ENCODE assay signal across 8 cellular contexts in genomic region chr11:68461284-68461861, GRCh38. TPM values are rescaled to one million over a fixed set of nuclear protein-coding genes. Genes with fewer than 3 reads are reported as not detected.
DNase-seq lines count a peak whose midpoint lies in the region; ATAC-seq and TF ChIP-seq lines count a peak whose summit lies in the region.

No MANE protein-coding gene starts in this region.

- H3K27me3 ChIP-seq in gastroesophageal sphincter: no peaks in the 10 kb centered on the region

- WGBS in gastroesophageal sphincter (ENCODE audit: low coverage in 1 of 2), 2 donors: 0% methylated on average over 10 to 14 of the region's 22 CpGs

- DNase-seq in CD14-positive monocyte (ENCODE audit: low spot score) (no peak), HFF-Myc (ENCODE audit: extremely low read depth, low read depth) (no peak), WTC11 (ENCODE audit: low spot score) (no peak), retina (peak; percentile 64), AG08395 (ENCODE audit: low spot score) (no peak)

- no peaks in the 10 kb centered on the region for H3K36me3 ChIP-seq in gastroesophageal sphincter

- TF ChIP-seq POLR2A in gastroesophageal sphincter (IDR thresholded peaks at IDR 0.05): no peak

- H3K9me3 Mint-ChIP-seq in CD14-positive monocyte: no peaks in the 10 kb centered on the region
- H3K9me3 Mint-ChIP-seq in WTC11: no peaks in the 10 kb centered on the region

- POLR2A ChIA-PET in WTC11 (lab: Charles Lee): no interaction called here

- CTCF ChIA-PET in WTC11 (lab: Charles Lee): no interaction called here

- H3K36me3 Mint-ChIP-seq in CD14-positive monocyte: peaks cover 2 to 4% of the 10 kb centered on the region in 2 donors
- H3K36me3 Mint-ChIP-seq in WTC11: peaks cover 5% of the 10 kb centered on the region; the same call in 1 of the 2 replicates

- H3K4me1 Mint-ChIP-seq in CD14-positive monocyte (peaks cover 50% of the 10 kb centered on the region), WTC11 (peaks cover 38% of the 10 kb centered on the region)

- H3K4me1 ChIP-seq in gastroesophageal sphincter: peaks cover 3 to 57% (median 32%) of the 10 kb centered on the region in 3 donors

- TF ChIP-seq EP300 in gastroesophageal sphincter (IDR thresholded peaks at IDR 0.05): no peak

- H3K27me3 Mint-ChIP-seq in CD14-positive monocyte (ENCODE audit: low read depth in 3 of 3) (peaks cover 0 to 2% (median 0%) of the 10 kb centered on the region in 3 donors), WTC11 (ENCODE audit: low read depth) (no peaks in the 10 kb centered on the region)

- ATAC-seq in WTC11 (no peak), gastroesophageal sphincter (no peak), HG02981 (IDR thresholded peaks at IDR 0.05; ENCODE audit: unreplicated experiment) (no peak), HG03025 (IDR thresholded peaks at IDR 0.05; ENCODE audit: low FRiP score, unreplicated experiment) (no peak)

- H3K27ac ChIP-seq in gastroesophageal sphincter: peak overlapping the region; percentile 91 to 99 (median 99)

- H3K4me3 Mint-ChIP-seq in CD14-positive monocyte: peak overlapping the region; percentile 90 to 95
- peak overlapping the region; percentile 94 for H3K4me3 Mint-ChIP-seq in WTC11

- H3K27ac Mint-ChIP-seq in CD14-positive monocyte (peak overlapping the region; percentile 79 to 97 (median 89)), WTC11 (peak overlapping the region; percentile 91)

- H3K4me3 ChIP-seq in HFF-Myc (replicated peaks; ENCODE audit: low read depth, low read length) (peak overlapping the region; percentile 89), gastroesophageal sphincter (peak overlapping the region; percentile 84 to 97)

- TF ChIP-seq CTCF in CD14-positive monocyte (IDR thresholded peaks at IDR 0.05) (no peak), HFF-Myc (IDR thresholded peaks at IDR 0.05; ENCODE audit: low read depth, low read length, missing control alignments) (no peak), WTC11 (IDR thresholded peaks at IDR 0.05) (no peak), gastroesophageal sphincter (IDR thresholded peaks at IDR 0.05) (no peak)

- H3K9me3 ChIP-seq in gastroesophageal sphincter: no peaks in the 10 kb centered on the region

- intact Hi-C loops in CD14-positive monocyte (cut with micrococcal nuclease): loop anchor here in 1 of 2 donors (5.0 kb wide), 1 partner anchor 249 kb away; the partner anchor contains the start of gene KMT5B

TF ChIP-seq in WTC11, 78 proteins besides CTCF, POLR2A, EP300 and RAD21:
- TF ChIP-seq ZNF416 (CRISPR knock-in tag; IDR thresholded peaks at IDR 0.05): no peak
- TF ChIP-seq CREB1 (CRISPR knock-in tag; IDR thresholded peaks at IDR 0.05): no peak
- no peak for TF ChIP-seq JUN (CRISPR knock-in tag; IDR thresholded peaks at IDR 0.05)
- TF ChIP-seq ZNF138 (CRISPR knock-in tag; conservative IDR thresholded peaks at IDR 0.05): no peak
- no peak for TF ChIP-seq PRRX2 (CRISPR knock-in tag; IDR thresholded peaks at IDR 0.05)
- no peak for TF ChIP-seq ETV6 (CRISPR knock-in tag; IDR thresholded peaks at IDR 0.05)
- no peak for TF ChIP-seq TP53 (CRISPR knock-in tag; IDR thresholded peaks at IDR 0.05)
- TF ChIP-seq ATF1 (CRISPR knock-in tag; IDR thresholded peaks at IDR 0.05): no peak
- no peak for TF ChIP-seq NFATC4 (CRISPR knock-in tag; IDR thresholded peaks at IDR 0.05)
- TF ChIP-seq GABPB1 (CRISPR knock-in tag; IDR thresholded peaks at IDR 0.05): no peak
- TF ChIP-seq FOXJ3 (CRISPR knock-in tag; IDR thresholded peaks at IDR 0.05; ENCODE audit: borderline replicate concordance): no peak
- TF ChIP-seq ZNF232 (CRISPR knock-in tag; IDR thresholded peaks at IDR 0.05): no peak
- TF ChIP-seq USF2 (CRISPR knock-in tag; IDR thresholded peaks at IDR 0.05): no peak
- no peak for TF ChIP-seq ZSCAN18 (CRISPR knock-in tag; IDR thresholded peaks at IDR 0.05)
- no peak for TF ChIP-seq ZBTB21 (CRISPR knock-in tag; IDR thresholded peaks at IDR 0.05; ENCODE audit: borderline replicate concordance)
- TF ChIP-seq USF1 (CRISPR knock-in tag; IDR thresholded peaks at IDR 0.05): no peak
- no peak for TF ChIP-seq HMGA2 (CRISPR knock-in tag; IDR thresholded peaks at IDR 0.05)
- TF ChIP-seq TEAD4 (CRISPR knock-in tag; IDR thresholded peaks at IDR 0.05): no peak
- TF ChIP-seq ATF6 (CRISPR knock-in tag; IDR thresholded peaks at IDR 0.05): no peak
- TF ChIP-seq FOXP1 (CRISPR knock-in tag; IDR thresholded peaks at IDR 0.05; ENCODE audit: borderline replicate concordance): no peak

RNA-seq across cellular contexts. Expression of gene PPP6R3, which starts 0.8 kb away (rescaled TPM):
- polyA plus RNA-seq in CD14-positive monocyte: 10 to 100 TPM; 22.9 to 38.1 TPM
- total RNA-seq in WTC11 (2021) (124 to 138 TPM (median 132 TPM) in 3 replicates), gastroesophageal sphincter (100 to 1,000 TPM; 128 to 164 (median 144) TPM)
